9 cellular contexts compared by ENCODE assay signal in genomic region chr22:39457047-39457545, GRCh38. TPM values are rescaled to one million over a fixed set of nuclear protein-coding genes. Genes with fewer than 3 reads are reported as not detected.
A peak's percentile ranks its signal among the peaks of the same experiment; 100 is the strongest.
DNase-seq lines count a peak whose midpoint lies in the region; ATAC-seq, FAIRE-seq and TF ChIP-seq lines count a peak whose summit lies in the region.
"Had no signal": no experiment of that assay in that cellular context is flagged by ENCODE, and none has a peak within 500 bp of the region (broad histone marks: within the 10 kb centered on the region; RNA-seq: fewer than 3 reads in every experiment).

No MANE protein-coding gene starts in this region.

- H3K27ac ChIP-seq in Peyer's patch = peak overlapping the region; percentile 35 to 83 (median 50)
- H3K27ac ChIP-seq in iPS DF 6.9 (ENCODE audit: low read length) = no peak overlapping the region
- H3K27ac ChIP-seq in pancreas = no peak overlapping the region

- H3K27me3 ChIP-seq in Peyer's patch (peaks cover 0 to 22% of the 10 kb centered on the region in 2 donors), iPS DF 6.9 (ENCODE audit: control insufficient read depth, insufficient read depth, low read length) (peaks cover 5% of the 10 kb centered on the region; the same call in 1 of the 2 replicates), pancreas (no peaks in the 10 kb centered on the region)

- intact Hi-C loops in pancreas (cut with DNase I) = no loop called here

- H3K4me1 ChIP-seq in Peyer's patch (peaks cover 0 to 20% (median 0%) of the 10 kb centered on the region in 4 donors), iPS DF 6.9 (ENCODE audit: control insufficient read depth, insufficient read depth, low read length) (peaks cover 11% of the 10 kb centered on the region; the same call in 1 of the 2 replicates), pancreas (no peaks in the 10 kb centered on the region)

- peak; percentile 15 for ATAC-seq in stimulated activated naive CD8-positive, alpha-beta T cell treated with anti-CD3 and anti-CD28 coated beads, Interleukin-15, Interleukin-2, amounts not matched to agents 100 U/mL and 50 U/mL, for 24 hours
- no peak for ATAC-seq in pancreas

- TF ChIP-seq CTCF in GM12864 (IDR thresholded peaks at IDR 0.05; ENCODE audit: low read depth, low read length, missing control alignments) (no peak), Peyer's patch (IDR thresholded peaks at IDR 0.05) (no peak), pancreas (IDR thresholded peaks at IDR 0.05) (no peak)

- H3K36me3 ChIP-seq in Peyer's patch (no peaks in the 10 kb centered on the region), iPS DF 6.9 (ENCODE audit: control insufficient read depth, insufficient read depth, low read length) (no peaks in the 10 kb centered on the region), pancreas (no peaks in the 10 kb centered on the region)

- H3K4me3 ChIP-seq in GM12864 (ENCODE audit: low read depth, low read length) (peak overlapping the region; percentile 58), Peyer's patch (peak overlapping the region; percentile 43 to 75 (median 53)), iPS DF 6.9 (ENCODE audit: low read length) (peak overlapping the region; percentile 74; the same call in 1 of the 2 replicates), pancreas (peak overlapping the region in 2 of 4 donors; percentile 25 to 37)

- WGBS in iPS DF 6.9 (ENCODE audit: insufficient coverage, insufficient read length) = no CpG with 5 or more reads among the region's 88 CpGs
- 0 to 2% methylated on average over 12 to 88 of the region's 88 CpGs for WGBS in pancreas, 2 donors

- TF ChIP-seq POLR2A in Peyer's patch (IDR thresholded peaks at IDR 0.05) = no peak

- FAIRE-seq in pancreas (lab: Jason Lieb, UNC) = no peak

- H3K9me3 ChIP-seq in Peyer's patch = no peaks in the 10 kb centered on the region
- no peaks in the 10 kb centered on the region for H3K9me3 ChIP-seq in iPS DF 6.9 (ENCODE audit: control insufficient read depth, insufficient read depth, low read length)
- no peaks in the 10 kb centered on the region for H3K9me3 ChIP-seq in pancreas

- no peak for DNase-seq in GM12864 (ENCODE audit: low read depth)
- no peak for DNase-seq in Peyer's patch
- no peak for DNase-seq in iPS DF 6.9 (ENCODE audit: low read depth, low spot score)
- DNase-seq in stimulated activated naive CD8-positive, alpha-beta T cell treated with anti-CD3 and anti-CD28 coated beads, Interleukin-15, Interleukin-2, amounts not matched to agents 100 U/mL and 50 U/mL, for 24 hours = no peak
- no peak for DNase-seq in DMS114 treated with DMSO at 0.1 percent for 48 hours (lab: John Stamatoyannopoulos, UW; ENCODE audit: unreplicated experiment)
- no peak for DNase-seq in SKM-1 (lab: John Stamatoyannopoulos, UW; ENCODE audit: unreplicated experiment)
- no peak for DNase-seq in pancreas
- no peak for DNase-seq in retina
- DNase-seq: mammary epithelial cell had no signal

RNA-seq across cellular contexts. Expression of gene MGAT3, which starts 0.3 kb away (rescaled TPM):
- 10 to 100 TPM in 3 of 4 donors, 1 to 10 TPM in 1; 5.0 to 53.7 (median 49.6) TPM for total RNA-seq in Peyer's patch
- total RNA-seq in pancreas = 1 to 10 TPM; 1.6 to 4.2 (median 2.5) TPM
- polyA plus RNA-seq in pancreas = 1 to 10 TPM; 1.5 to 1.9 TPM
- polyA plus RNA-seq: mammary epithelial cell had no signal

RNA-seq across cellular contexts. Expression of gene MIEF1, which starts 45.0 kb away (rescaled TPM):
- total RNA-seq in Peyer's patch (10 to 100 TPM; 16.5 to 51.0 (median 41.3) TPM), pancreas (10 to 100 TPM in 5 of 6 donors, 1 to 10 TPM in 1; 8.8 to 15.1 (median 12.7) TPM)
- 1 to 10 TPM; 6.3 TPM for polyA plus RNA-seq in pancreas

RNA-seq across cellular contexts. Expression of gene TAB1, which starts 57.5 kb away (rescaled TPM):
- total RNA-seq in Peyer's patch (10 to 100 TPM; 15.6 to 74.3 (median 23.4) TPM), pancreas (10 to 100 TPM in 5 of 6 donors, 1 to 10 TPM in 1; 8.4 to 16.9 (median 15.1) TPM)
- polyA plus RNA-seq in pancreas = 10 to 100 TPM; 13.5 to 16.7 TPM

Comparison
In these comparisons a context has a peak if more than half of its experiments do, and no peak if none do; other contexts are left out.
1. H3K27ac ChIP-seq: peak in Peyer's patch (4 of 4); none in iPS DF 6.9 (single experiment) and pancreas (0 of 4).